23 cellular contexts compared by ENCODE assay signal in the genomic region with DNA sequence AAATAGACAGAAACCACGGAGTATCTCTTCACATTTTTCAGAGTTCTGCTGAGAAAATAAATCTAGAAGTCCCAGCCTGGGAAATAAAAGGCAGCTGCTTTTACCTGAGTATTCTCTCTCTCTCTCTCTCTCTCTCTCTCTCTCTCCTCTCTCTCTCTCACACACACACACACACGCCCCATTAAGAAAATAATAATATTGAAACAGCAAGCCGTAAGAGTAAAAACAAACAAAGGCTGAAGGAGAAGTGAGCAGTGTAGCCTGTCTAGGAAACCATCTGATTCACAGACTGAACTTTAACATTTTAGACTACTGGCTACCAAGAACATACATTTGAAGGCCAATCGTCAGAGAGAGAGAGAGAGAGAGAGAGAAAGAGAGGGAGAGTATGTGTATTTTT. TPM values are rescaled to one million over a fixed set of nuclear protein-coding genes. Genes with fewer than 3 reads are reported as not detected.
"Had no signal": no experiment of that assay in that cellular context is flagged by ENCODE, and none has a peak within 500 bp of the region (broad histone marks: within the 10 kb centered on the region; RNA-seq: fewer than 3 reads in every experiment).

No MANE protein-coding gene starts in this region.

- H3K36me3 ChIP-seq: breast epithelium, left ventricle myocardium inferior, neutrophil had no signal

- H3K9me3 ChIP-seq: breast epithelium, left ventricle myocardium inferior, neutrophil, tibial nerve had no signal

- H3K4me3 Mint-ChIP-seq: activated B cell treated with CpG ODN at 0.5 μM for 24 hours; activated CD4-positive, alpha-beta T cell treated with anti-CD3 and anti-CD28 coated beads, Interleukin-2, amount 10 ng/mL, durations not matched to agents 7 days and 5 days; activated naive CD8-positive, alpha-beta T cell treated with anti-CD3 and anti-CD28 coated beads, Interleukin-2, amount 10 ng/mL, durations not matched to agents 7 days and 5 days; activated T-helper 1 cell treated with anti-CD3 and anti-CD28 coated beads, Interleukin-12 subunit alpha, Interleukin-12 subunit beta, Interleukin-2, Interleukin-4 antibody, amounts not matched to agents 30 ng/mL and 10 ng/mL and 1 ng/mL, durations not matched to agents 14 hours and 24 hours and 36 hours; naive thymus-derived CD8-positive, alpha-beta T cell had no signal

- DNase-seq: activated B cell treated with CpG ODN at 0.5 μM for 24 hours; activated CD4-positive, alpha-beta T cell treated with anti-CD3 and anti-CD28 coated beads, Interleukin-2, amount 10 ng/mL, durations not matched to agents 7 days and 5 days; activated CD8-positive, alpha-beta memory T cell treated with anti-CD3 and anti-CD28 coated beads for 24 hours; activated naive CD4-positive, alpha-beta T cell; activated naive CD8-positive, alpha-beta T cell treated with anti-CD3 and anti-CD28 coated beads, Interleukin-2, amount 10 ng/mL, durations not matched to agents 7 days and 5 days; anterior cingulate cortex; cerebellar nuclear complex; islet precursor cell; left ventricle myocardium inferior; mesenchymal stem cell; naive thymus-derived CD8-positive, alpha-beta T cell; posterior cingulate gyrus; retina; stimulated activated CD4-positive, alpha-beta T cell treated with anti-CD3 and anti-CD28 coated beads, Interleukin-15, amount 100 ng/mL, for 24 hours; stimulated activated CD4-positive, alpha-beta T cell treated with anti-CD3 and anti-CD28 coated beads, Interleukin-4, amount 100 ng/mL, for 1 hour; stimulated activated naive CD4-positive, alpha-beta T cell; substantia nigra; SW 1271 had no signal

- H3K4me1 ChIP-seq: breast epithelium had no signal

- H3K9me3 Mint-ChIP-seq: activated B cell treated with CpG ODN at 0.5 μM for 24 hours; activated CD4-positive, alpha-beta T cell treated with anti-CD3 and anti-CD28 coated beads, Interleukin-2, amount 10 ng/mL, durations not matched to agents 7 days and 5 days; activated naive CD8-positive, alpha-beta T cell treated with anti-CD3 and anti-CD28 coated beads, Interleukin-2, amount 10 ng/mL, durations not matched to agents 7 days and 5 days; activated T-helper 1 cell treated with anti-CD3 and anti-CD28 coated beads, Interleukin-12 subunit alpha, Interleukin-12 subunit beta, Interleukin-2, Interleukin-4 antibody, amounts not matched to agents 30 ng/mL and 10 ng/mL and 1 ng/mL, durations not matched to agents 14 hours and 24 hours and 36 hours had no signal

- H3K4me3 ChIP-seq: breast epithelium, left ventricle myocardium inferior, tibial nerve had no signal

- H3K27ac Mint-ChIP-seq: activated B cell treated with CpG ODN at 0.5 μM for 24 hours; activated CD4-positive, alpha-beta T cell treated with anti-CD3 and anti-CD28 coated beads, Interleukin-2, amount 10 ng/mL, durations not matched to agents 7 days and 5 days; activated naive CD8-positive, alpha-beta T cell treated with anti-CD3 and anti-CD28 coated beads, Interleukin-2, amount 10 ng/mL, durations not matched to agents 7 days and 5 days; activated T-helper 1 cell treated with anti-CD3 and anti-CD28 coated beads, Interleukin-12 subunit alpha, Interleukin-12 subunit beta, Interleukin-2, Interleukin-4 antibody, amounts not matched to agents 30 ng/mL and 10 ng/mL and 1 ng/mL, durations not matched to agents 14 hours and 24 hours and 36 hours; naive thymus-derived CD8-positive, alpha-beta T cell had no signal

- H3K27ac ChIP-seq: breast epithelium, left ventricle myocardium inferior, neutrophil, tibial nerve had no signal

- H3K27me3 ChIP-seq: breast epithelium had no signal

- H3K36me3 Mint-ChIP-seq: activated naive CD8-positive, alpha-beta T cell treated with anti-CD3 and anti-CD28 coated beads, Interleukin-2, amount 10 ng/mL, durations not matched to agents 7 days and 5 days had no signal

RNA-seq across cellular contexts. Expression of gene PTHLH, which starts 8.4 kb away (rescaled TPM):
- total RNA-seq: activated B cell treated with CpG ODN at 0.5 μM for 24 hours; activated CD4-positive, alpha-beta T cell treated with anti-CD3 and anti-CD28 coated beads, Interleukin-2, amount 10 ng/mL, durations not matched to agents 7 days and 5 days; activated naive CD8-positive, alpha-beta T cell treated with anti-CD3 and anti-CD28 coated beads, Interleukin-2, amount 10 ng/mL, durations not matched to agents 7 days and 5 days; activated T-helper 1 cell treated with anti-CD3 and anti-CD28 coated beads, Interleukin-12 subunit alpha, Interleukin-12 subunit beta, Interleukin-2, Interleukin-4 antibody, amounts not matched to agents 30 ng/mL and 10 ng/mL and 1 ng/mL, durations not matched to agents 14 hours and 24 hours and 36 hours; naive thymus-derived CD8-positive, alpha-beta T cell; T-helper 2 cell treated with Interferon-gamma antibody and Interleukin-4, amounts not matched to agents 100 ng/mL and 5 ng/mL, for 36 hours had no signal
- polyA plus RNA-seq: naive thymus-derived CD8-positive, alpha-beta T cell had no signal
